Comparison of ENCODE assay signal across 1 cellular context in the genomic region with DNA sequence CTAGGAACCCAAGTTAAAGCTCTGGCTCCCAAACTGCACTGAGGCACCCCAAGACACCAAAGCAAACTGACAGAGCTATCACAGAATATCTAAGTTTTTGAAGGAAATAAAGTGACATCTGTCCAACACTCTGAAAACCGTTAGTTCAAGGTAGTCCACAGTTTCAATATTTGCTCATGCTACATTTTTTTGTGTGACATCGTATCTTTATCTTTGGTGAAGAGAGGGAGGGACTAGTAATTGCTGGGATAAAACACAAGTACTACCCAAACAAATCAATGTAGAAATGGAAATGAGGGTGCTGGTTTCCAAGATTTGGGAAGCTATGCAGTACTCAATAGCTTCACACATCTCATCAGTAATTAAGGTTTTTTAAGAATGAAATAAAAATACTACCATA.
TF ChIP-seq lines count a peak whose summit lies in the region.

No MANE protein-coding gene starts in this region.

TF ChIP-seq in HepG2, 621 proteins besides CTCF, POLR2A, EP300 and RAD21:
- 0 out of 2 replicates have a peak, but pooled peaks have one; percentile 25 for TF ChIP-seq HNF4A (CRISPR knock-in tag; IDR thresholded peaks at IDR 0.05)
- no peak for TF ChIP-seq ZBTB3 (CRISPR knock-in tag; IDR thresholded peaks at IDR 0.05; ENCODE audit: borderline replicate concordance, low read depth)
- TF ChIP-seq SRF (IDR thresholded peaks at IDR 0.05; ENCODE audit: low read depth, low read length): no peak
- no peak for TF ChIP-seq ZNF780A (CRISPR knock-in tag; IDR thresholded peaks at IDR 0.05)
- no peak for TF ChIP-seq ZNF775 (CRISPR knock-in tag; IDR thresholded peaks at IDR 0.05; ENCODE audit: borderline replicate concordance)
- TF ChIP-seq, protein P1, sequence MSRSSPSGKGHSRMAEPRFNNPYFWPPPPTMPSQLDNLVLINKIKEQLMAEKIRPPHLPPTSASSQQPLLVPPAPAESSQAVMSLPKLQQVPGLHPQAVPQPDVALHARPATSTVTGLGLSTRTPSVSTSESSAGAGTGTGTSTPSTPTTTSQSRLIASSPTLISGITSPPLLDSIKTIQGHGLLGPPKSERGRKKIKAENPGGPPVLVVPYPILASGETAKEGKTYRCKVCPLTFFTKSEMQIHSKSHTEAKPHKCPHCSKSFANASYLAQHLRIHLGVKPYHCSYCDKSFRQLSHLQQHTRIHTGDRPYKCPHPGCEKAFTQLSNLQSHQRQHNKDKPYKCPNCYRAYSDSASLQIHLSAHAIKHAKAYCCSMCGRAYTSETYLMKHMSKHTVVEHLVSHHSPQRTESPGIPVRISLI (CRISPR knock-in tag; IDR thresholded peaks at IDR 0.05; ENCODE audit: borderline replicate concordance): peak; percentile 17; the same call in 1 of the 2 replicates
- no peak for TF ChIP-seq ZNF839 (CRISPR knock-in tag; IDR thresholded peaks at IDR 0.05; ENCODE audit: borderline replicate concordance)
- TF ChIP-seq EZH2 (conservative IDR thresholded peaks at IDR 0.05; ENCODE audit: low read depth, low read length): no peak
- TF ChIP-seq SAP130 (CRISPR knock-in tag; IDR thresholded peaks at IDR 0.05; ENCODE audit: low read depth): peak; percentile 16; the same call in 1 of the 2 replicates
- TF ChIP-seq, protein P2, sequence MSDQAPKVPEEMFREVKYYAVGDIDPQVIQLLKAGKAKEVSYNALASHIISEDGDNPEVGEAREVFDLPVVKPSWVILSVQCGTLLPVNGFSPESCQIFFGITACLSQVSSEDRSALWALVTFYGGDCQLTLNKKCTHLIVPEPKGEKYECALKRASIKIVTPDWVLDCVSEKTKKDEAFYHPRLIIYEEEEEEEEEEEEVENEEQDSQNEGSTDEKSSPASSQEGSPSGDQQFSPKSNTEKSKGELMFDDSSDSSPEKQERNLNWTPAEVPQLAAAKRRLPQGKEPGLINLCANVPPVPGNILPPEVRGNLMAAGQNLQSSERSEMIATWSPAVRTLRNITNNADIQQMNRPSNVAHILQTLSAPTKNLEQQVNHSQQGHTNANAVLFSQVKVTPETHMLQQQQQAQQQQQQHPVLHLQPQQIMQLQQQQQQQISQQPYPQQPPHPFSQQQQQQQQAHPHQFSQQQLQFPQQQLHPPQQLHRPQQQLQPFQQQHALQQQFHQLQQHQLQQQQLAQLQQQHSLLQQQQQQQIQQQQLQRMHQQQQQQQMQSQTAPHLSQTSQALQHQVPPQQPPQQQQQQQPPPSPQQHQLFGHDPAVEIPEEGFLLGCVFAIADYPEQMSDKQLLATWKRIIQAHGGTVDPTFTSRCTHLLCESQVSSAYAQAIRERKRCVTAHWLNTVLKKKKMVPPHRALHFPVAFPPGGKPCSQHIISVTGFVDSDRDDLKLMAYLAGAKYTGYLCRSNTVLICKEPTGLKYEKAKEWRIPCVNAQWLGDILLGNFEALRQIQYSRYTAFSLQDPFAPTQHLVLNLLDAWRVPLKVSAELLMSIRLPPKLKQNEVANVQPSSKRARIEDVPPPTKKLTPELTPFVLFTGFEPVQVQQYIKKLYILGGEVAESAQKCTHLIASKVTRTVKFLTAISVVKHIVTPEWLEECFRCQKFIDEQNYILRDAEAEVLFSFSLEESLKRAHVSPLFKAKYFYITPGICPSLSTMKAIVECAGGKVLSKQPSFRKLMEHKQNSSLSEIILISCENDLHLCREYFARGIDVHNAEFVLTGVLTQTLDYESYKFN (CRISPR knock-in tag; conservative IDR thresholded peaks at IDR 0.05): peak; percentile 54; the same call in 1 of the 2 replicates
- TF ChIP-seq ZMYM4 (CRISPR knock-in tag; IDR thresholded peaks at IDR 0.05): 0 out of 2 replicates have a peak, but pooled peaks have one; percentile 1
- peak; percentile 38; the same call in 1 of the 2 replicates for TF ChIP-seq NCOA2 (CRISPR knock-in tag; IDR thresholded peaks at IDR 0.05)
- 0 out of 2 replicates have a peak, but pooled peaks have one; percentile 10 for TF ChIP-seq EHMT2 (IDR thresholded peaks at IDR 0.05; ENCODE audit: borderline replicate concordance, low read depth, low read length)
- 0 out of 2 replicates have a peak, but pooled peaks have one; percentile 18 for TF ChIP-seq BCL6 (CRISPR knock-in tag; IDR thresholded peaks at IDR 0.05)
- no peak for TF ChIP-seq ZNF441 (CRISPR knock-in tag; IDR thresholded peaks at IDR 0.05; ENCODE audit: borderline replicate concordance)
- TF ChIP-seq ZSCAN9 (CRISPR knock-in tag; IDR thresholded peaks at IDR 0.05; ENCODE audit: borderline replicate concordance): no peak
- TF ChIP-seq CHD4 (IDR thresholded peaks at IDR 0.05; ENCODE audit: borderline replicate concordance, low read length): 0 out of 2 replicates have a peak, but pooled peaks have one; percentile 30
- TF ChIP-seq, protein P3, sequence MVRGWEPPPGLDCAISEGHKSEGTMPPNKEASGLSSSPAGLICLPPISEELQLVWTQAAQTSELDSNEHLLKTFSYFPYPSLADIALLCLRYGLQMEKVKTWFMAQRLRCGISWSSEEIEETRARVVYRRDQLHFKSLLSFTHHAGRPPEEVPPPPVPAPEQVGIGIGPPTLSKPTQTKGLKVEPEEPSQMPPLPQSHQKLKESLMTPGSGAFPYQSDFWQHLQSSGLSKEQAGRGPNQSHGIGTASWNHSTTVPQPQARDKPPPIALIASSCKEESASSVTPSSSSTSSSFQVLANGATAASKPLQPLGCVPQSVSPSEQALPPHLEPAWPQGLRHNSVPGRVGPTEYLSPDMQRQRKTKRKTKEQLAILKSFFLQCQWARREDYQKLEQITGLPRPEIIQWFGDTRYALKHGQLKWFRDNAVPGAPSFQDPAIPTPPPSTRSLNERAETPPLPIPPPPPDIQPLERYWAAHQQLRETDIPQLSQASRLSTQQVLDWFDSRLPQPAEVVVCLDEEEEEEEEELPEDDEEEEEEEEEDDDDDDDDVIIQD (CRISPR knock-in tag; IDR thresholded peaks at IDR 0.05; ENCODE audit: low read depth): peak; percentile 26; the same call in 1 of the 2 replicates
- peak; percentile 25; the same call in 1 of the 2 replicates for TF ChIP-seq FOXA3 (CRISPR knock-in tag; IDR thresholded peaks at IDR 0.05)
- TF ChIP-seq, protein P4, sequence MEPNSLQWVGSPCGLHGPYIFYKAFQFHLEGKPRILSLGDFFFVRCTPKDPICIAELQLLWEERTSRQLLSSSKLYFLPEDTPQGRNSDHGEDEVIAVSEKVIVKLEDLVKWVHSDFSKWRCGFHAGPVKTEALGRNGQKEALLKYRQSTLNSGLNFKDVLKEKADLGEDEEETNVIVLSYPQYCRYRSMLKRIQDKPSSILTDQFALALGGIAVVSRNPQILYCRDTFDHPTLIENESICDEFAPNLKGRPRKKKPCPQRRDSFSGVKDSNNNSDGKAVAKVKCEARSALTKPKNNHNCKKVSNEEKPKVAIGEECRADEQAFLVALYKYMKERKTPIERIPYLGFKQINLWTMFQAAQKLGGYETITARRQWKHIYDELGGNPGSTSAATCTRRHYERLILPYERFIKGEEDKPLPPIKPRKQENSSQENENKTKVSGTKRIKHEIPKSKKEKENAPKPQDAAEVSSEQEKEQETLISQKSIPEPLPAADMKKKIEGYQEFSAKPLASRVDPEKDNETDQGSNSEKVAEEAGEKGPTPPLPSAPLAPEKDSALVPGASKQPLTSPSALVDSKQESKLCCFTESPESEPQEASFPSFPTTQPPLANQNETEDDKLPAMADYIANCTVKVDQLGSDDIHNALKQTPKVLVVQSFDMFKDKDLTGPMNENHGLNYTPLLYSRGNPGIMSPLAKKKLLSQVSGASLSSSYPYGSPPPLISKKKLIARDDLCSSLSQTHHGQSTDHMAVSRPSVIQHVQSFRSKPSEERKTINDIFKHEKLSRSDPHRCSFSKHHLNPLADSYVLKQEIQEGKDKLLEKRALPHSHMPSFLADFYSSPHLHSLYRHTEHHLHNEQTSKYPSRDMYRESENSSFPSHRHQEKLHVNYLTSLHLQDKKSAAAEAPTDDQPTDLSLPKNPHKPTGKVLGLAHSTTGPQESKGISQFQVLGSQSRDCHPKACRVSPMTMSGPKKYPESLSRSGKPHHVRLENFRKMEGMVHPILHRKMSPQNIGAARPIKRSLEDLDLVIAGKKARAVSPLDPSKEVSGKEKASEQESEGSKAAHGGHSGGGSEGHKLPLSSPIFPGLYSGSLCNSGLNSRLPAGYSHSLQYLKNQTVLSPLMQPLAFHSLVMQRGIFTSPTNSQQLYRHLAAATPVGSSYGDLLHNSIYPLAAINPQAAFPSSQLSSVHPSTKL (CRISPR knock-in tag; IDR thresholded peaks at IDR 0.05): peak; percentile 64
- 0 out of 2 replicates have a peak, but pooled peaks have one; percentile 6 for TF ChIP-seq ATF1 (CRISPR knock-in tag; IDR thresholded peaks at IDR 0.05)
- TF ChIP-seq, protein P5, sequence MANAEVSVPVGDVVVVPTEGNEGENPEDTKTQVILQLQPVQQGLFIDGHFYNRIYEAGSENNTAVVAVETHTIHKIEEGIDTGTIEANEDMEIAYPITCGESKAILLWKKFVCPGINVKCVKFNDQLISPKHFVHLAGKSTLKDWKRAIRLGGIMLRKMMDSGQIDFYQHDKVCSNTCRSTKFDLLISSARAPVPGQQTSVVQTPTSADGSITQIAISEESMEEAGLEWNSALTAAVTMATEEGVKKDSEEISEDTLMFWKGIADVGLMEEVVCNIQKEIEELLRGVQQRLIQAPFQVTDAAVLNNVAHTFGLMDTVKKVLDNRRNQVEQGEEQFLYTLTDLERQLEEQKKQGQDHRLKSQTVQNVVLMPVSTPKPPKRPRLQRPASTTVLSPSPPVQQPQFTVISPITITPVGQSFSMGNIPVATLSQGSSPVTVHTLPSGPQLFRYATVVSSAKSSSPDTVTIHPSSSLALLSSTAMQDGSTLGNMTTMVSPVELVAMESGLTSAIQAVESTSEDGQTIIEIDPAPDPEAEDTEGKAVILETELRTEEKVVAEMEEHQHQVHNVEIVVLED (CRISPR knock-in tag; IDR thresholded peaks at IDR 0.05; ENCODE audit: borderline replicate concordance): no peak
- no peak for TF ChIP-seq SOX13 (IDR thresholded peaks at IDR 0.05)
- peak in 1 of 2 experiments; percentile 49; a peak in 1 of 4 replicates for TF ChIP-seq SOX13 (CRISPR knock-in tag; conservative IDR thresholded peaks at IDR 0.05 in 1 of 2, IDR thresholded peaks at IDR 0.05 in 1 of 2)
- 0 out of 2 replicates have a peak, but pooled peaks have one; percentile 14 for TF ChIP-seq TBX2 (CRISPR knock-in tag; IDR thresholded peaks at IDR 0.05; ENCODE audit: borderline replicate concordance)
- TF ChIP-seq, protein P6, sequence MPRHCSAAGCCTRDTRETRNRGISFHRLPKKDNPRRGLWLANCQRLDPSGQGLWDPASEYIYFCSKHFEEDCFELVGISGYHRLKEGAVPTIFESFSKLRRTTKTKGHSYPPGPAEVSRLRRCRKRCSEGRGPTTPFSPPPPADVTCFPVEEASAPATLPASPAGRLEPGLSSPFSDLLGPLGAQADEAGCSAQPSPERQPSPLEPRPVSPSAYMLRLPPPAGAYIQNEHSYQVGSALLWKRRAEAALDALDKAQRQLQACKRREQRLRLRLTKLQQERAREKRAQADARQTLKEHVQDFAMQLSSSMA (CRISPR knock-in tag; IDR thresholded peaks at IDR 0.05): no peak
- TF ChIP-seq, protein P7, sequence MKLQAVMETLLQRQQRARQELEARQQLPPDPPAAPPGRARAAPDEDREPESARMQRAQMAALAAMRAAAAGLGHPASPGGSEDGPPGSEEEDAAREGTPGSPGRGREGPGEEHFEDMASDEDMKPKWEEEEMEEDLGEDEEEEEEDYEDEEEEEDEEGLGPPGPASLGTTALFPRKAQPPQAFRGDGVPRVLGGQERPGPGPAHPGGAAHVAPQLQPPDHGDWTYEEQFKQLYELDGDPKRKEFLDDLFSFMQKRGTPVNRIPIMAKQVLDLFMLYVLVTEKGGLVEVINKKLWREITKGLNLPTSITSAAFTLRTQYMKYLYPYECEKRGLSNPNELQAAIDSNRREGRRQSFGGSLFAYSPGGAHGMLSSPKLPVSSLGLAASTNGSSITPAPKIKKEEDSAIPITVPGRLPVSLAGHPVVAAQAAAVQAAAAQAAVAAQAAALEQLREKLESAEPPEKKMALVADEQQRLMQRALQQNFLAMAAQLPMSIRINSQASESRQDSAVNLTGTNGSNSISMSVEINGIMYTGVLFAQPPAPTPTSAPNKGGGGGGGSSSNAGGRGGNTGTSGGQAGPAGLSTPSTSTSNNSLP (IDR thresholded peaks at IDR 0.05; ENCODE audit: low read depth, low read length): peak; percentile 33; the same call in 1 of the 2 replicates
- TF ChIP-seq, protein P8, sequence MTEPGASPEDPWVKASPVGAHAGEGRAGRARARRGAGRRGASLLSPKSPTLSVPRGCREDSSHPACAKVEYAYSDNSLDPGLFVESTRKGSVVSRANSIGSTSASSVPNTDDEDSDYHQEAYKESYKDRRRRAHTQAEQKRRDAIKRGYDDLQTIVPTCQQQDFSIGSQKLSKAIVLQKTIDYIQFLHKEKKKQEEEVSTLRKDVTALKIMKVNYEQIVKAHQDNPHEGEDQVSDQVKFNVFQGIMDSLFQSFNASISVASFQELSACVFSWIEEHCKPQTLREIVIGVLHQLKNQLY (CRISPR knock-in tag; IDR thresholded peaks at IDR 0.05): no peak
- TF ChIP-seq SMAD1 (CRISPR knock-in tag; IDR thresholded peaks at IDR 0.05; ENCODE audit: borderline replicate concordance, low read depth): no peak
- TF ChIP-seq HDAC2 (CRISPR knock-in tag; IDR thresholded peaks at IDR 0.05): 0 out of 2 replicates have a peak, but pooled peaks have one; percentile 15
- TF ChIP-seq SETDB1 (CRISPR knock-in tag; IDR thresholded peaks at IDR 0.05; ENCODE audit: borderline replicate concordance): no peak
- TF ChIP-seq TCF7 (IDR thresholded peaks at IDR 0.05; ENCODE audit: low read depth): 0 out of 2 replicates have a peak, but pooled peaks have one; percentile 14
- peak; percentile 61; the same call in 1 of the 2 replicates for TF ChIP-seq ONECUT2 (CRISPR knock-in tag; IDR thresholded peaks at IDR 0.05)
- TF ChIP-seq KLF15 (CRISPR knock-in tag; IDR thresholded peaks at IDR 0.05; ENCODE audit: borderline replicate concordance): no peak
- TF ChIP-seq MAFK (conservative IDR thresholded peaks at IDR 0.05 in 1 of 2, IDR thresholded peaks at IDR 0.05 in 1 of 2; ENCODE audit: low read length in 2 of 2): 0 out of 4 replicates have a peak, but pooled peaks of 1 of the 2 experiments have one; percentile 13
- no peak for TF ChIP-seq FOXA1 (IDR thresholded peaks at IDR 0.05)
- peak; percentile 53 for TF ChIP-seq FOXA1 (CRISPR knock-in tag; IDR thresholded peaks at IDR 0.05)
- TF ChIP-seq ZNF792 (CRISPR knock-in tag; IDR thresholded peaks at IDR 0.05): 0 out of 2 replicates have a peak, but pooled peaks have one; percentile 0
- 0 out of 2 replicates have a peak, but pooled peaks have one; percentile 26 for TF ChIP-seq NR2F6 (IDR thresholded peaks at IDR 0.05)
- no peak for TF ChIP-seq NR2F6 (CRISPR knock-in tag; IDR thresholded peaks at IDR 0.05)
